Comparison of ENCODE assay signal across 8 cellular contexts in the genomic region with DNA sequence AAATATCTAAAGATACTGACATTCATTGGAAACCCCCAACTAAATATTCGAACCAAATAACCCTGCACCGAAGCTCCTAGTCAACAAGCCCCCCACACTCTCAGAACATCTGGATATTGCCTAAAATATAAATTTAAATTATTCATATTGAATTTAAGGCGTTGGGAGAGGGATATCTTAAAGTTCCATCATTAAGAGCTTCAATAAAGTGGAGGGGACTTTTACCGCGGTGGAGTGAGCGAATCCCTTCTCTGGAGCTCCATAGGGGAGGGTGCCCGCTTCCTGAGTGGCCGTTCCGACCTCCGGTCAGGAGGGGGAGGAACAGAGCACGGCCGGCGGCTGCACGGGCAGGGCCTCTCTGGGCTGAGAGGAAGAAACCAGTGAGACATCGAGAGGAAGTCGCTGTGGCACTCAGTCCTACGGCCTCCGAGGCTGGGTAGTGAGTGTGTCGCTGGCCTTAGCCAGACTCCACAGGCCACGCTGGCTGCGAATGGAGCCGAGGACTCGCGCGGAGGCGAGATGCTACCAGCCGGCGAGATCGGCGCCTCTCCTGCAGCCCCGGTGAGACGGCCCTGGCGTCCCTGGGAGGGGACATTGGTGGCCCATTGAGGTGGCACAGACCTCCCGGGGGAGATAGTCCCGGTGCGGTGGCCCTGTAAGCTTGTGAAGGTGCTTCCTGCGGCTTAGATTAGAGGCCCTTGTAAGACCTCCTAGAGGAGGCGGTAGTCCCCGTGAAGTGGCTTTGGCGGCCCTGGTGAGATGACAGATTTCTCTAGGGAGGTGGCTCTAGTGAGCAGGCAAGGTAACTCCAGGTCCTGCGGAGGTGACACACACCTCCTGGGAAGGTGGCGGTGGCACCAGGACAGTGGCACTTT. TPM values are rescaled to one million over a fixed set of nuclear protein-coding genes. Genes with fewer than 3 reads are reported as not detected.
DNase-seq lines count a peak whose midpoint lies in the region; ATAC-seq and TF ChIP-seq lines count a peak whose summit lies in the region.

A gene (plus strand): TSS at position 405 of the 875 bp plus-strand sequence. CDS start 115 bp downstream, at position 520.

- peaks cover 0 to 13% (median 3%) of the 10 kb centered on the region in 4 donors for H3K4me1 ChIP-seq in right lobe of liver

- H3K27me3 ChIP-seq in right lobe of liver: no peaks in the 10 kb centered on the region

- DNase-seq in CD1c-positive myeloid dendritic cell (ENCODE audit: extremely low spot score) (peak; percentile 95), NCI-H69 (lab: John Stamatoyannopoulos, UW) (peak; percentile 96), dermis blood vessel endothelial cell (peak; percentile 94), right lobe of liver (peak; percentile 92 to 95 (median 93))
- peak; percentile 78 to 89 for DNase-seq in activated CD4-positive, alpha-beta T cell treated with anti-CD3 and anti-CD28 coated beads, Interleukin-2, amount 50 U/mL, for 24 hours (ENCODE audit: low read depth in 1 of 2, low spot score in 1 of 2)
- peak; percentile 86 to 87 for DNase-seq in stimulated activated CD4-positive, alpha-beta T cell treated with anti-CD3 and anti-CD28 coated beads, Interleukin-4, amount 100 ng/mL, for 4 hours

- H3K36me3 ChIP-seq in right lobe of liver: peaks cover 0 to 10% (median 2%) of the 10 kb centered on the region in 4 donors

- intact Hi-C loops in right lobe of liver (cut with DNase I): no loop called here

- peak within 1 kb of the TSS; percentile 84 to 97 (median 88) for H3K4me3 ChIP-seq in right lobe of liver

- H3K27ac ChIP-seq in right lobe of liver: peak within 1 kb of the TSS; percentile 63 to 73 (median 73)

- peak; percentile 90 for ATAC-seq in GM19351 (IDR thresholded peaks at IDR 0.05; ENCODE audit: unreplicated experiment)
- peak; percentile 94 for ATAC-seq in HG03521 (IDR thresholded peaks at IDR 0.05; ENCODE audit: unreplicated experiment)
- peak; percentile 99 to 100 (median 100) for ATAC-seq in right lobe of liver

- peak; percentile 45 to 92 (median 88) for TF ChIP-seq CTCF in right lobe of liver (IDR thresholded peaks at IDR 0.05)

- 3% methylated on average over 18 of the region's 42 CpGs for WGBS in right lobe of liver (ENCODE audit: insufficient coverage, low coverage, low lambda C conversion rate, missing lambda C conversion rate)

- TF ChIP-seq POLR2A in right lobe of liver (IDR thresholded peaks at IDR 0.05): peak; percentile 92

- no peaks in the 10 kb centered on the region for H3K9me3 ChIP-seq in right lobe of liver

RNA-seq across cellular contexts. Expression of the gene that starts here (rescaled TPM):
- total RNA-seq in dermis blood vessel endothelial cell: 11.9 and 18.4 TPM in 2 replicates
- total RNA-seq in right lobe of liver: 10 to 100 TPM in 1 of 6 experiments, 1 to 10 TPM in 5; 7.2 to 10.6 (median 9.1) TPM

Comparison
In these comparisons a context has a peak if more than half of its experiments do, and no peak if none do; other contexts are left out.
1. Peak in every context shown above with its lines: DNase-seq, ATAC-seq, H3K4me3 ChIP-seq and H3K27ac ChIP-seq.